Comparison of ENCODE assay signal across 15 cellular contexts in genomic region chr15:29913528-29914135, GRCh38.
A peak's percentile ranks its signal among the peaks of the same experiment; 100 is the strongest.
DNase-seq lines count a peak whose midpoint lies in the region; ATAC-seq and TF ChIP-seq lines count a peak whose summit lies in the region.
"Had no signal": no experiment of that assay in that cellular context is flagged by ENCODE, and none has a peak within 500 bp of the region (broad histone marks: within the 10 kb centered on the region; RNA-seq: fewer than 3 reads in every experiment).

No MANE protein-coding gene starts in this region.

- DNase-seq in AG04449 (ENCODE audit: low read depth, low spot score), result peak; percentile 46
- DNase-seq in WERI-Rb-1, result no peak
- DNase-seq in fibroblast of mammary gland (ENCODE audit: low read depth), result peak; percentile 61
- no peak for DNase-seq in NCI-H524 treated with DMSO at 0.1 percent for 48 hours (lab: John Stamatoyannopoulos, UW)
- DNase-seq in mucosa of gallbladder (ENCODE audit: low spot score), result no peak
- DNase-seq in stimulated activated naive CD4-positive, alpha-beta T cell treated with Interleukin-2 at 50 U/mL for 16 hours (lab: John Stamatoyannopoulos, UW), result no peak
- DNase-seq: activated gamma-delta T cell treated with Interleukin-2 at 50 U/mL for 16 hours, DMS153, mammary epithelial cell, MG63 had no signal

- peak overlapping the region; percentile 60 to 74 (median 73) for H3K27ac Mint-ChIP-seq in nephron

- no peaks in the 10 kb centered on the region for H3K27me3 ChIP-seq in WERI-Rb-1 (ENCODE audit: insufficient read depth, low read depth, severe bottlenecking)
- H3K27me3 ChIP-seq: breast epithelium, MG63, SJSA1 had no signal

- POLR2A ChIA-PET in AG04449 (lab: Yijun Ruan, JAX), result interaction anchor here (0.7 kb wide), 1 partner anchor 24 kb away, joined by 3 read pairs; no protein-coding TSS in a partner anchor

- no peaks in the 10 kb centered on the region for H3K27me3 Mint-ChIP-seq in nephron (ENCODE audit: low read depth)

- no peaks in the 10 kb centered on the region for H3K36me3 ChIP-seq in WERI-Rb-1
- H3K36me3 ChIP-seq: breast epithelium, MG63, SJSA1, thoracic aorta had no signal

- peak overlapping the region; percentile 78 for H3K27ac ChIP-seq in WERI-Rb-1
- H3K27ac ChIP-seq: breast epithelium, SJSA1, thoracic aorta had no signal

- H3K4me3 ChIP-seq in AG04449 (ENCODE audit: low read depth, low read length) (no peak overlapping the region), WERI-Rb-1 (ENCODE audit: low read depth, low read length) (no peak overlapping the region), fibroblast of mammary gland (ENCODE audit: control insufficient read depth, low read depth, low read length) (no peak overlapping the region)
- H3K4me3 ChIP-seq: breast epithelium, MG63, SJSA1, thoracic aorta had no signal

- H3K9me3 Mint-ChIP-seq in nephron, result peaks cover 4% of the 10 kb centered on the region

- no peaks in the 10 kb centered on the region for H3K9me3 ChIP-seq in WERI-Rb-1 (ENCODE audit: severe bottlenecking)
- H3K9me3 ChIP-seq: thoracic aorta had no signal

- TF ChIP-seq CTCF in AG04449 (IDR thresholded peaks at IDR 0.05; ENCODE audit: insufficient read depth, low read length, missing control alignments), result no peak
- no peak for TF ChIP-seq CTCF in WERI-Rb-1 (IDR thresholded peaks at IDR 0.05; ENCODE audit: low read depth, low read length)
- TF ChIP-seq CTCF in fibroblast of mammary gland (conservative IDR thresholded peaks at IDR 0.05; ENCODE audit: control insufficient read depth, insufficient read depth, low read depth, low read length), result no peak
- TF ChIP-seq CTCF in nephron (IDR thresholded peaks at IDR 0.05; ENCODE audit: unreplicated experiment in 3 of 3), result no peak

- ATAC-seq in HG02763 (IDR thresholded peaks at IDR 0.05; ENCODE audit: unreplicated experiment), result no peak

- peak overlapping the region in 2 of 3 experiments; percentile 5 to 20 for H3K4me3 Mint-ChIP-seq in nephron

- no peaks in the 10 kb centered on the region for H3K36me3 Mint-ChIP-seq in nephron (ENCODE audit: low read depth)

- H3K4me1 Mint-ChIP-seq in nephron, result peaks cover 39% of the 10 kb centered on the region

- CTCF ChIA-PET in AG04449 (lab: Yijun Ruan, JAX), result interaction anchor here (0.9 to 2.2 kb wide), 4 partner anchors 10 to 30 kb away, joined by 3 to 5 read pairs (median 4); no protein-coding TSS in a partner anchor

Comparison
In these comparisons a context has a peak if more than half of its experiments do, and no peak if none do; other contexts are left out.
1. DNase-seq: peak in AG04449 (single experiment) and fibroblast of mammary gland (single experiment); none in WERI-Rb-1 (single experiment), NCI-H524 treated with DMSO at 0.1 percent for 48 hours (single experiment), mucosa of gallbladder (single experiment) and stimulated activated naive CD4-positive, alpha-beta T cell treated with Interleukin-2 at 50 U/mL for 16 hours (single experiment).